19 cellular contexts compared by ENCODE assay signal in genomic region chr1:161770250-161770649, GRCh38. TPM values are rescaled to one million over a fixed set of nuclear protein-coding genes. Genes with fewer than 3 reads are reported as not detected.
"Had no signal": no experiment of that assay in that cellular context is flagged by ENCODE, and none has a peak within 500 bp of the region (broad histone marks: within the 10 kb centered on the region; RNA-seq: fewer than 3 reads in every experiment).

No MANE protein-coding gene starts in this region.

- H3K27me3 ChIP-seq: body of pancreas, right lobe of liver, upper lobe of right lung had no signal

- ATAC-seq: activated T-cell treated with anti-CD3 and anti-CD28 coated beads, Interleukin-2, amount 50 U/mL, for 72 hours; body of pancreas; mucosa of descending colon; right lobe of liver; upper lobe of right lung had no signal

- H3K27ac Mint-ChIP-seq: activated naive CD8-positive, alpha-beta T cell treated with anti-CD3 and anti-CD28 coated beads, Interleukin-2, amount 10 ng/mL, durations not matched to agents 7 days and 5 days; activated T-cell treated with anti-CD3 and anti-CD28 coated beads, Interleukin-2, amount 50 U/mL, for 72 hours; endodermal cell had no signal

- H3K4me2 ChIP-seq: smooth muscle cell had no signal

- FAIRE-seq: colon had no signal

- H3K36me3 Mint-ChIP-seq: naive B cell had no signal

- H3K27me3 Mint-ChIP-seq: activated naive CD8-positive, alpha-beta T cell treated with anti-CD3 and anti-CD28 coated beads, Interleukin-2, amount 10 ng/mL, durations not matched to agents 7 days and 5 days; naive B cell had no signal

- H3K27ac ChIP-seq: body of pancreas, parathyroid adenoma, right lobe of liver, upper lobe of right lung, VCaP had no signal

- H3K9me3 ChIP-seq: body of pancreas, mucosa of descending colon, right lobe of liver, upper lobe of right lung had no signal

- H3K9me3 Mint-ChIP-seq: activated naive CD8-positive, alpha-beta T cell treated with anti-CD3 and anti-CD28 coated beads, Interleukin-2, amount 10 ng/mL, durations not matched to agents 7 days and 5 days; activated T-cell treated with anti-CD3 and anti-CD28 coated beads, Interleukin-2, amount 50 U/mL, for 72 hours; endodermal cell; naive B cell had no signal

- H3K9ac ChIP-seq: parathyroid adenoma had no signal

- H2AFZ ChIP-seq: parathyroid adenoma had no signal

- H3K4me3 Mint-ChIP-seq: activated naive CD8-positive, alpha-beta T cell treated with anti-CD3 and anti-CD28 coated beads, Interleukin-2, amount 10 ng/mL, durations not matched to agents 7 days and 5 days; endodermal cell had no signal

- H3K36me3 ChIP-seq: right lobe of liver, upper lobe of right lung had no signal

- DNase-seq: activated CD4-positive, CD25-positive, alpha-beta regulatory T cell treated with anti-CD3 and anti-CD28 coated beads, Interleukin-2, amount 50 U/mL, for 72 hours; activated CD8-positive, alpha-beta memory T cell treated with anti-CD3 and anti-CD28 coated beads, Interleukin-2, amount 50 U/mL, for 4 hours; activated gamma-delta T cell; activated naive CD8-positive, alpha-beta T cell treated with anti-CD3 and anti-CD28 coated beads, Interleukin-2, amount 10 ng/mL, durations not matched to agents 7 days and 5 days; activated T-cell treated with anti-CD3 and anti-CD28 coated beads, Interleukin-2, amount 50 U/mL, for 72 hours; body of pancreas; caudate nucleus; endodermal cell; foreskin fibroblast; mesenchymal stem cell; mucosa of descending colon; naive B cell; right lobe of liver; stimulated activated CD4-positive, alpha-beta T cell treated with anti-CD3 and anti-CD28 coated beads, Interleukin-4, amount 100 ng/mL, for 1 hour; upper lobe of right lung had no signal

- H3K4me3 ChIP-seq: body of pancreas, mucosa of descending colon, right lobe of liver, smooth muscle cell, upper lobe of right lung had no signal

RNA-seq across cellular contexts. Expression of gene FCRLB, which starts 48.9 kb away (rescaled TPM):
- total RNA-seq: body of pancreas had no signal
